8 cellular contexts compared by ENCODE assay signal in genomic region chr13:43879323-43880181, GRCh38. TPM values are rescaled to one million over a fixed set of nuclear protein-coding genes. Genes with fewer than 3 reads are reported as not detected.
DNase-seq lines count a peak whose midpoint lies in the region; ATAC-seq and TF ChIP-seq lines count a peak whose summit lies in the region.

TSS of gene CCDC122 (minus strand) at chr13:43879740. CDS start at chr13:43869376, 10,364 bp downstream.
TSS of gene LACC1 (plus strand) at chr13:43879904. CDS start at chr13:43880986, 1,082 bp downstream.

- H3K4me1 Mint-ChIP-seq in progenitor cell of endocrine pancreas (ENCODE audit: low read depth) = peaks cover 18% of the 10 kb centered on the region

- peak within 1 kb of the TSS; percentile 80 for H3K9ac ChIP-seq in HUES48 (ENCODE audit: low read depth, low read length)

- H3K9me3 Mint-ChIP-seq in progenitor cell of endocrine pancreas (ENCODE audit: low read depth) = no peaks in the 10 kb centered on the region

- ATAC-seq in GM21360 (IDR thresholded peaks at IDR 0.05; ENCODE audit: unreplicated experiment) = peak; percentile 65
- peak; percentile 86 to 94 (median 92) for ATAC-seq in heart right ventricle
- ATAC-seq in upper lobe of right lung = peak; percentile 94

- peak within 1 kb of the TSS; percentile 73 for H3K27ac ChIP-seq in HUES48 (ENCODE audit: low read depth, low read length)
- peak within 1 kb of the TSS; percentile 57 for H3K27ac ChIP-seq in adipose tissue (ENCODE audit: low read depth, low read length)
- H3K27ac ChIP-seq in heart right ventricle = peak within 1 kb of the TSS; percentile 85 to 99 (median 95)
- peak within 1 kb of the TSS; percentile 97 for H3K27ac ChIP-seq in upper lobe of right lung

- H3K9me3 ChIP-seq in HUES48 (ENCODE audit: control insufficient read depth, insufficient read depth, low read length) = no peaks in the 10 kb centered on the region
- H3K9me3 ChIP-seq in heart right ventricle = no peaks in the 10 kb centered on the region
- no peaks in the 10 kb centered on the region for H3K9me3 ChIP-seq in upper lobe of right lung

- H3K27ac Mint-ChIP-seq in progenitor cell of endocrine pancreas = peak within 1 kb of the TSS; percentile 94

- H3K27me3 Mint-ChIP-seq in progenitor cell of endocrine pancreas = peaks cover 18% of the 10 kb centered on the region

- H3K36me3 ChIP-seq in HUES48 (ENCODE audit: control insufficient read depth, insufficient read depth, low read length) = no peaks in the 10 kb centered on the region
- H3K36me3 ChIP-seq in heart right ventricle = peaks cover 0 to 17% (median 0%) of the 10 kb centered on the region in 9 donors
- no peaks in the 10 kb centered on the region for H3K36me3 ChIP-seq in upper lobe of right lung

- peak within 1 kb of the TSS; percentile 79 for H3K4me3 Mint-ChIP-seq in progenitor cell of endocrine pancreas (ENCODE audit: low read depth)

- H3K4me3 ChIP-seq in HUES48 (ENCODE audit: low read depth, low read length) = peak within 1 kb of the TSS; percentile 72
- peak within 1 kb of the TSS; percentile 41 to 94 (median 87) for H3K4me3 ChIP-seq in heart right ventricle
- H3K4me3 ChIP-seq in upper lobe of right lung = peak within 1 kb of the TSS; percentile 78

- peaks cover 34% of the 10 kb centered on the region for H3K4me1 ChIP-seq in HUES48 (ENCODE audit: control insufficient read depth, insufficient read depth, low read length)
- H3K4me1 ChIP-seq in heart right ventricle = peaks cover 0 to 46% (median 15%) of the 10 kb centered on the region in 9 donors
- peaks cover 7% of the 10 kb centered on the region for H3K4me1 ChIP-seq in upper lobe of right lung

- intact Hi-C loops in heart right ventricle (cut with DNase I) = loop anchor here in 5 of 10 donors (10.0 kb wide), 4 partner anchors 575 to 915 kb away; no protein-coding TSS in a partner anchor
- intact Hi-C loops in upper lobe of right lung (cut with DNase I) = no loop called here

- TF ChIP-seq CTCF in heart right ventricle (IDR thresholded peaks at IDR 0.05) (no peak), progenitor cell of endocrine pancreas (IDR thresholded peaks at IDR 0.05; ENCODE audit: unreplicated experiment) (no peak), upper lobe of right lung (IDR thresholded peaks at IDR 0.05) (no peak)

- H3K27me3 ChIP-seq in HUES48 (ENCODE audit: control insufficient read depth, insufficient read depth, low read length) (peaks cover 17% of the 10 kb centered on the region), heart right ventricle (no peaks in the 10 kb centered on the region), upper lobe of right lung (no peaks in the 10 kb centered on the region)

- WGBS in adipose tissue, 3 donors = 0% methylated on average over 77 to 96 of the region's 96 CpGs
- WGBS in heart right ventricle, 2 donors = 0 to 1% methylated on average over 89 to 92 of the region's 96 CpGs

- DNase-seq in DMS79 (lab: John Stamatoyannopoulos, UW) (peak; percentile 24), T follicular helper cell (ENCODE audit: low read depth) (peak; percentile 66), heart right ventricle (peak; percentile 79 to 87), progenitor cell of endocrine pancreas (ENCODE audit: low spot score, unreplicated experiment) (peak; percentile 68), upper lobe of right lung (peak; percentile 94)

- H3K36me3 Mint-ChIP-seq in progenitor cell of endocrine pancreas (ENCODE audit: insufficient read depth) = no peaks in the 10 kb centered on the region

RNA-seq across cellular contexts. Expression of gene CCDC122, which starts in this region (rescaled TPM):
- polyA plus RNA-seq in adipose tissue = 1 to 10 TPM; 1.6 to 4.9 (median 2.3) TPM
- 10 to 100 TPM in 4 of 10 donors, 1 to 10 TPM in 6; 2.4 to 16.0 (median 7.3) TPM for total RNA-seq in heart right ventricle
- polyA plus RNA-seq in heart right ventricle = 1 to 10 TPM; 1.6 to 8.4 TPM
- total RNA-seq in progenitor cell of endocrine pancreas = 12.4 and 12.9 TPM in 2 replicates
- total RNA-seq in upper lobe of right lung = 4.9 TPM

RNA-seq across cellular contexts. Expression of gene LACC1, which starts in this region (rescaled TPM):
- polyA plus RNA-seq in adipose tissue (1 to 10 TPM; 2.0 to 7.0 (median 4.7) TPM), heart right ventricle (1 to 10 TPM; 1.8 to 6.9 TPM)
- total RNA-seq in heart right ventricle (10 to 100 TPM in 3 of 10 donors, 1 to 10 TPM in 7; 2.9 to 16.5 (median 6.7) TPM), progenitor cell of endocrine pancreas (2.9 and 3.8 TPM in 2 replicates), upper lobe of right lung (10.3 TPM)

Comparison
In these comparisons a context has a peak if more than half of its experiments do, and no peak if none do; other contexts are left out.
1. Peak in every context shown above with its lines: DNase-seq, ATAC-seq, H3K4me3 ChIP-seq and H3K27ac ChIP-seq.
2. DNase-seq: peak in every context shown above with its lines; median percentile 94 in upper lobe of right lung; 83 in heart right ventricle; 68 in progenitor cell of endocrine pancreas; 66 in T follicular helper cell; 24 in DMS79.